Comparison of ENCODE assay signal across 8 cellular contexts in the genomic region with DNA sequence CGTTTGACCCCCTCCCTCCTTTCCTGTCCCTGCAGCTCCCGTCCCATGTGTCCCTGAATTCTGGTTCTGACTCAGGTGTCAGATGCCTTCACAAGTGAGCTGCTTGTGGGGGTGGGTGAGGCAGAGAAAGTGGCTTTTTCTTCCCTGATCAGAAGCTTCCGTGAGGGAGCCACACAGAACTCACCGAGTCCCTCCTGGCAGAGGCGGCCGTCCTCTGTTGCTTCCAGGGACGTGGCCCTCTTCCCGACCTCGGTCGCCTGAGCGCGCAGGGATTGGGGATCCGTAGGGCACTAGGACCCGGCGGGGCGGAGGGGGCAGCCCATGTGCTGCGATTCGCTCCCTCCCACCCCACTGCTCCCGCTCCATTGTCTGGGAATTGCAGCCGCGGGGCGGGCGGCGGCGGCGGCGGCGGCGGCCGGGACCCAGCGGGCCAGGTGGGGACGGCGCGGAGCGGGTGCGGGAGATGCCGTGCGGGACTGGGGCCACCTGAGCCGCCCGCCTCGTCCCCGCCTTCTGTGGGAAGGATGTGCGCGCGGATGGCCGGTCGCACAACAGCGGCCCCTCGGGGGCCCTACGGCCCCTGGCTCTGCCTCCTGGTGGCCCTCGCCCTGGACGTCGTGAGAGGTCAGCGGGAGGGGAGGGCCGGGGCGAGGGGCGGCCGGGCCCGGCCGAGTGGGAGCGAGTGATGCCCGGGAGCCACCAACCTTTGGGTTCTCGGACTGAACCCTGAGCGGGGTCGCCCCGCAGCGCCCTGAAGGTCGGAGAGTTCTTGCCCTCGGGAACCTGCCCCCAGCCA. TPM values are rescaled to one million over a fixed set of nuclear protein-coding genes. Genes with fewer than 3 reads are reported as not detected.
A peak's percentile ranks its signal among the peaks of the same experiment; 100 is the strongest.
DNase-seq lines count a peak whose midpoint lies in the region; ATAC-seq, FAIRE-seq and TF ChIP-seq lines count a peak whose summit lies in the region.

A gene with protein sequence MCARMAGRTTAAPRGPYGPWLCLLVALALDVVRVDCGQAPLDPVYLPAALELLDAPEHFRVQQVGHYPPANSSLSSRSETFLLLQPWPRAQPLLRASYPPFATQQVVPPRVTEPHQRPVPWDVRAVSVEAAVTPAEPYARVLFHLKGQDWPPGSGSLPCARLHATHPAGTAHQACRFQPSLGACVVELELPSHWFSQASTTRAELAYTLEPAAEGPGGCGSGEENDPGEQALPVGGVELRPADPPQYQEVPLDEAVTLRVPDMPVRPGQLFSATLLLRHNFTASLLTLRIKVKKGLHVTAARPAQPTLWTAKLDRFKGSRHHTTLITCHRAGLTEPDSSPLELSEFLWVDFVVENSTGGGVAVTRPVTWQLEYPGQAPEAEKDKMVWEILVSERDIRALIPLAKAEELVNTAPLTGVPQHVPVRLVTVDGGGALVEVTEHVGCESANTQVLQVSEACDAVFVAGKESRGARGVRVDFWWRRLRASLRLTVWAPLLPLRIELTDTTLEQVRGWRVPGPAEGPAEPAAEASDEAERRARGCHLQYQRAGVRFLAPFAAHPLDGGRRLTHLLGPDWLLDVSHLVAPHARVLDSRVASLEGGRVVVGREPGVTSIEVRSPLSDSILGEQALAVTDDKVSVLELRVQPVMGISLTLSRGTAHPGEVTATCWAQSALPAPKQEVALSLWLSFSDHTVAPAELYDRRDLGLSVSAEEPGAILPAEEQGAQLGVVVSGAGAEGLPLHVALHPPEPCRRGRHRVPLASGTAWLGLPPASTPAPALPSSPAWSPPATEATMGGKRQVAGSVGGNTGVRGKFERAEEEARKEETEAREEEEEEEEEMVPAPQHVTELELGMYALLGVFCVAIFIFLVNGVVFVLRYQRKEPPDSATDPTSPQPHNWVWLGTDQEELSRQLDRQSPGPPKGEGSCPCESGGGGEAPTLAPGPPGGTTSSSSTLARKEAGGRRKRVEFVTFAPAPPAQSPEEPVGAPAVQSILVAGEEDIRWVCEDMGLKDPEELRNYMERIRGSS (plus strand): TSS at position 351 of the 796 bp plus-strand sequence. CDS start 174 bp downstream, at position 525.

- WGBS in K562 (ENCODE audit: insufficient coverage, low coverage, missing lambda C conversion rate), result 3% methylated on average over 32 of the region's 69 CpGs

- peaks cover 0 to 22% of the 10 kb centered on the region in 2 experiments; a peak in 3 of 5 replicates for H3K4me1 ChIP-seq in K562 (replicated peaks in 1 of 2; ENCODE audit: control insufficient read depth in 2 of 2, insufficient read depth in 2 of 2, low read length in 2 of 2)

- H3K9me1 ChIP-seq in K562 (ENCODE audit: control insufficient read depth, insufficient read depth, low read length), result no peaks in the 10 kb centered on the region

- H3K4me2 ChIP-seq in K562 (ENCODE audit: insufficient read depth, low read length), result no peak within 1 kb of the TSS; the same call in 1 of the 2 replicates

- no peak within 1 kb of the TSS for H3K27ac ChIP-seq in K562 (ENCODE audit: extremely low read depth, low read depth, low read length)

- DNase-seq in DMS79 treated with DMSO at 0.1 percent for 48 hours (lab: John Stamatoyannopoulos, UW) (peak; percentile 55), NCI-H748 treated with DMSO at 0.1 percent for 48 hours (lab: John Stamatoyannopoulos, UW) (peak; percentile 60), K562 (ENCODE audit: extremely low read depth in 1 of 4, low spot score in 3 of 4) (peak; percentile 50 to 86 (median 78)), hypothalamus (lab: John Stamatoyannopoulos, UW) (peak in 48 of 51 donors; percentile 16 to 89 (median 70)), pulmonary artery endothelial cell (ENCODE audit: low read depth, low spot score) (no peak)

- POLR2A ChIA-PET in K562 (lab: Yijun Ruan, JAX), result interaction anchor here (0.9 to 1.6 kb wide), 4 partner anchors 9 to 22 kb away, joined by 3 to 7 read pairs (median 6); no protein-coding TSS in a partner anchor

- 0 out of 6 replicates have a peak, but pooled peaks of 1 of the 3 experiments have one; percentile 16 for TF ChIP-seq CTCF in K562 (IDR thresholded peaks at IDR 0.05 in 2 of 3, conservative IDR thresholded peaks at IDR 0.05 in 1 of 3; ENCODE audit: insufficient read depth in 2 of 3, low read depth in 1 of 3, low read length in 3 of 3)

- H3K9me3 ChIP-seq in K562 (replicated peaks; ENCODE audit: control insufficient read depth, insufficient read depth, low read depth, low read length), result no peaks in the 10 kb centered on the region

- 0 out of 2 replicates have a peak within 1 kb of the TSS, but pooled peaks have one; percentile 0 for H2AFZ ChIP-seq in K562 (ENCODE audit: low read depth, low read length)

- peaks cover 4% of the 10 kb centered on the region; the same call in 1 of the 2 replicates for H4K20me1 ChIP-seq in K562 (replicated peaks; ENCODE audit: control insufficient read depth, insufficient read depth, low read length)

- no peak for TF ChIP-seq EP300 in K562 (IDR thresholded peaks at IDR 0.05; ENCODE audit: low read length)

- TF ChIP-seq POLR2A in K562 (conservative IDR thresholded peaks at IDR 0.05), result no peak

- in situ Hi-C loops in K562 (cut with MboI), result no loop called here

- ATAC-seq in HG02642 (IDR thresholded peaks at IDR 0.05; ENCODE audit: poor library complexity, unreplicated experiment) (peak; percentile 50), K562 (peak; percentile 82), GM21619 (IDR thresholded peaks at IDR 0.05; ENCODE audit: unreplicated experiment) (no peak), GM18907 (IDR thresholded peaks at IDR 0.05; ENCODE audit: unreplicated experiment) (no peak)

- intact Hi-C loops in K562 (cut with micrococcal nuclease), result no loop called here

- no peak for TF ChIP-seq RAD21 in K562 (CRISPR knock-in tag; conservative IDR thresholded peaks at IDR 0.05 in 1 of 2, IDR thresholded peaks at IDR 0.05 in 1 of 2)

- H3K36me3 ChIP-seq in K562 (ENCODE audit: control insufficient read depth, insufficient read depth, low read length), result peaks cover 39% of the 10 kb centered on the region

- BruUV-seq in K562 (replicated peaks; lab: Mats Ljungman, UMichigan), result no TSS peak

- H3K9ac ChIP-seq in K562 (ENCODE audit: insufficient read depth in 1 of 2, low read depth in 2 of 2, low read length in 2 of 2), result peak within 1 kb of the TSS in 1 of 2 experiments; percentile 76; a peak in 2 of 4 replicates

- peak within 1 kb of the TSS; percentile 39 for H3K4me3 ChIP-seq in K562

- peaks cover 37 to 48% of the 10 kb centered on the region in 2 experiments for H3K27me3 ChIP-seq in K562 (ENCODE audit: control insufficient read depth in 2 of 2, insufficient read depth in 2 of 2, low read length in 2 of 2)

- no peak for FAIRE-seq in K562 (lab: Jason Lieb, UNC)

- peaks cover 3% of the 10 kb centered on the region; the same call in 1 of the 3 replicates for H3K79me2 ChIP-seq in K562 (ENCODE audit: control insufficient read depth, insufficient read depth, low read length)

- CTCF ChIA-PET in K562 (lab: Yijun Ruan, JAX; ENCODE audit: low intra/inter-chr PET ratio), result no interaction called here

TF ChIP-seq in K562, 482 proteins besides CTCF, POLR2A, EP300 and RAD21 (continues in another document):
- TF ChIP-seq NRF1 (conservative IDR thresholded peaks at IDR 0.05 in 1 of 2, IDR thresholded peaks at IDR 0.05 in 1 of 2) (no peak), MIER1 (IDR thresholded peaks at IDR 0.05; ENCODE audit: low read depth) (no peak), ZNF79 (CRISPR knock-in tag; IDR thresholded peaks at IDR 0.05; ENCODE audit: low read depth) (no peak), POU5F1 (IDR thresholded peaks at IDR 0.05; ENCODE audit: borderline replicate concordance, low read depth, low read length, partially characterized antibody) (no peak), HOXB6 (CRISPR knock-in tag; IDR thresholded peaks at IDR 0.05; ENCODE audit: borderline replicate concordance) (no peak), RHOXF2B (CRISPR knock-in tag; conservative IDR thresholded peaks at IDR 0.05) (no peak), GABPB1 (CRISPR knock-in tag; IDR thresholded peaks at IDR 0.05) (no peak), GATAD2B (IDR thresholded peaks at IDR 0.05; ENCODE audit: borderline replicate concordance) (0 out of 2 replicates have a peak, but pooled peaks have one; percentile 34), CBX8 (IDR thresholded peaks at IDR 0.05; ENCODE audit: borderline replicate concordance, extremely low read depth, low read depth, low read length, poor library complexity, severe bottlenecking) (no peak), DNMT1 (IDR thresholded peaks at IDR 0.05) (no peak)
- TF ChIP-seq, protein P1, sequence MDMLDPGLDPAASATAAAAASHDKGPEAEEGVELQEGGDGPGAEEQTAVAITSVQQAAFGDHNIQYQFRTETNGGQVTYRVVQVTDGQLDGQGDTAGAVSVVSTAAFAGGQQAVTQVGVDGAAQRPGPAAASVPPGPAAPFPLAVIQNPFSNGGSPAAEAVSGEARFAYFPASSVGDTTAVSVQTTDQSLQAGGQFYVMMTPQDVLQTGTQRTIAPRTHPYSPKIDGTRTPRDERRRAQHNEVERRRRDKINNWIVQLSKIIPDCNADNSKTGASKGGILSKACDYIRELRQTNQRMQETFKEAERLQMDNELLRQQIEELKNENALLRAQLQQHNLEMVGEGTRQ (CRISPR knock-in tag; IDR thresholded peaks at IDR 0.05), result 0 out of 2 replicates have a peak, but pooled peaks have one; percentile 33

RNA-seq across cellular contexts. Expression of the gene that starts here (rescaled TPM):
- total RNA-seq in K562 (2011; cell fraction: chromatin; rRNA removed; ENCODE audit: low replicate concordance), result 0.77 and 2.6 TPM in 2 replicates
- total RNA-seq in K562 (2011; cell fraction: nucleolus; rRNA removed), result 1.4 and 2.5 TPM in 2 replicates
- 1.2 and 2.1 TPM in 2 replicates for total RNA-seq in K562 (2011; cell fraction: nucleoplasm; rRNA removed)
- total RNA-seq in K562 (2014; rRNA removed) (0.12 and 0.14 TPM in 2 replicates), K562 (2014; rRNA removed; fragmentation: Illumina TruSeq; extraction: Trizol) (not detected in 2 replicates), K562 (2015; rRNA removed; fragmentation: Illumina TruSeq; extraction: Trizol) (0.04 TPM in 1 of 2 replicates, not detected in the other), K562 (2021) (0.24 and 0.47 TPM in 2 replicates), pulmonary artery endothelial cell (55.7 and 62.6 TPM in 2 replicates)
- polyA plus RNA-seq in K562 (2011; rRNA removed) (0.18 and 0.20 TPM in 2 replicates), K562 (2014; fragmentation: Illumina TruSeq; extraction: Trizol) (not detected in 2 replicates), K562 (2014; fragmentation: Nextera tagmentation; extraction: Ambion mirVana) (not detected), K562 (2014; rRNA removed) (0.93 and 1.1 TPM in 2 replicates)
- 0.03 and 0.30 TPM in 2 replicates for polyA plus RNA-seq in K562 (2011; cell fraction: cytosol; rRNA removed)
- 1.1 and 3.4 TPM in 2 replicates for polyA plus RNA-seq in K562 (2011; cell fraction: nucleus; rRNA removed)
- polyA plus RNA-seq in K562 (2012), result 0.12 and 0.26 TPM in 2 replicates
- polyA minus RNA-seq in K562 (2011; rRNA and poly(A)+ RNA removed), result 0.15 and 0.46 TPM in 2 replicates
- 0.73 and 1.4 TPM in 2 replicates for polyA minus RNA-seq in K562 (2011; cell fraction: cytosol; rRNA and poly(A)+ RNA removed)
- 1.8 and 2.2 TPM in 2 replicates for polyA minus RNA-seq in K562 (2011; cell fraction: nucleus; rRNA and poly(A)+ RNA removed)

Comparison
In these comparisons a context has a peak if more than half of its experiments do, and no peak if none do; other contexts are left out.
1. RNA of the gene that starts here (total RNA-seq): 55.7 to 62.6 TPM in pulmonary artery endothelial cell; 0.04 to 2.6 TPM in K562; every median in the first group is over 10 times any median in the second.
2. ATAC-seq: peak in HG02642 (single experiment) and K562 (single experiment); none in GM21619 (single experiment) and GM18907 (single experiment).